In the genomic region with DNA sequence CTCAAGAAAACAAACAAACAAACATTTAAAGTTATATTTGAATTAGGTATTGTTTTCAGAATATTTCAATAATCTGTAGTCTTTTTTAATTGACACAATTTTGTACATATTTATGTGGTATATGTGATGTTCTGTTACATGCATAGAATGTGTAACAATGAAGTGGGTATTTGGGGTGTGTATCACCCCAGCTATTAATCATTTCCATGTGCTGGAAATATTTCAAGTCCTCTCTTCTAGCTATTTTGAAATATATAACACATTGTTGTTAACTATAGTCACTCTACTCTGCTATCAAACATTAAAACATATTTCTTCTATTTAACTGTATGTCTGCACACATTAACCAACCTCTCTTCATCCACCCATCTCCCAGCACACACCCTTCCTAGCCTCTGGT, we compare ENCODE assay signal across 23 cellular contexts. TPM values are rescaled to one million over a fixed set of nuclear protein-coding genes. Genes with fewer than 3 reads are reported as not detected.
DNase-seq lines count a peak whose midpoint lies in the region; ATAC-seq, FAIRE-seq and TF ChIP-seq lines count a peak whose summit lies in the region.
"Had no signal": no experiment of that assay in that cellular context is flagged by ENCODE, and none has a peak within 500 bp of the region (broad histone marks: within the 10 kb centered on the region; RNA-seq: fewer than 3 reads in every experiment).

No MANE protein-coding gene starts in this region.

- H2BK20ac ChIP-seq in H1 (ENCODE audit: low read length): 0 out of 2 replicates have a peak overlapping the region, but pooled peaks have one; percentile 48

- H2BK120ac ChIP-seq in H1 (replicated peaks; ENCODE audit: low read depth, low read length): no peak overlapping the region

- H3K79me1 ChIP-seq in H1 (ENCODE audit: low read depth, low read length): no peaks in the 10 kb centered on the region

- peak; percentile 26 for DNase-seq in GM23248
- no peak for DNase-seq in H1 (ENCODE audit: low read depth in 1 of 2, low spot score in 2 of 2)
- peak; percentile 11 for DNase-seq in fibroblast of mammary gland (ENCODE audit: low read depth)
- DNase-seq in pancreas: no peak
- DNase-seq in chondrocyte (ENCODE audit: low spot score): no peak
- DNase-seq in DMS53 treated with DMSO at 0.1 percent for 48 hours (lab: John Stamatoyannopoulos, UW; ENCODE audit: unreplicated experiment): no peak
- DNase-seq: 8988T; ACHN; AML-193; BE2C; CD4-positive, alpha-beta T cell; CD8-positive, alpha-beta memory T cell; DMS53; DND-41; GF-D8; H9; HFFc6 had no signal

- peaks cover 4% of the 10 kb centered on the region for H3K4me1 Mint-ChIP-seq in chondrocyte (ENCODE audit: low read depth)
- H3K4me1 Mint-ChIP-seq: CD8-positive, alpha-beta memory T cell had no signal

- H3K4me1 ChIP-seq in GM23248 (ENCODE audit: insufficient read depth) (no peaks in the 10 kb centered on the region), H1 (replicated peaks in 1 of 4; ENCODE audit: control insufficient read depth in 3 of 4, insufficient read depth in 4 of 4, low read length in 3 of 4) (peaks cover 2 to 9% (median 6%) of the 10 kb centered on the region in 4 experiments; a peak in 5 of 7 replicates), pancreas (no peaks in the 10 kb centered on the region)
- H3K4me1 ChIP-seq: A549; BE2C; BLaER1 treated with 17β-estradiol and CSF1 and Interleukin-3, amounts not matched to agents 10 nM and 100 nM had no signal

- TF ChIP-seq RAD21 in H1 (IDR thresholded peaks at IDR 0.05 in 1 of 2, conservative IDR thresholded peaks at IDR 0.05 in 1 of 2; ENCODE audit: low read depth in 2 of 2, low read length in 2 of 2): no peak

- no peak overlapping the region for H3K14ac ChIP-seq in H1 (ENCODE audit: insufficient read length)

- H3K27ac ChIP-seq in GM23248: no peak overlapping the region
- H3K27ac ChIP-seq in H1 (ENCODE audit: low read depth, low read length): no peak overlapping the region
- no peak overlapping the region for H3K27ac ChIP-seq in pancreas
- H3K27ac ChIP-seq: A549; BLaER1 treated with 17β-estradiol and CSF1 and Interleukin-3, amounts not matched to agents 10 nM and 100 nM had no signal

- H4K8ac ChIP-seq in H1 (ENCODE audit: extremely low read depth, insufficient read depth, low read length): no peak overlapping the region

- no peak overlapping the region for H3K9ac ChIP-seq in GM23248
- H3K9ac ChIP-seq in H1 (replicated peaks in 1 of 4; ENCODE audit: extremely low read depth in 1 of 4, low read depth in 3 of 4, low read length in 3 of 4): no peak overlapping the region
- H3K9ac ChIP-seq: BLaER1 treated with 17β-estradiol and CSF1 and Interleukin-3, amounts not matched to agents 10 nM and 100 nM had no signal

- no peak overlapping the region for H4K91ac ChIP-seq in H1 (replicated peaks; ENCODE audit: insufficient read length, low read length)

- H3K79me2 ChIP-seq in GM23248 (ENCODE audit: insufficient read depth): no peaks in the 10 kb centered on the region
- no peaks in the 10 kb centered on the region for H3K79me2 ChIP-seq in H1 (ENCODE audit: control insufficient read depth in 1 of 2, insufficient read depth in 2 of 2, low read length in 2 of 2)

- intact Hi-C loops in pancreas (cut with DNase I): no loop called here

- H3K56ac ChIP-seq in H1 (replicated peaks; ENCODE audit: insufficient read length, low read depth, low read length): no peak overlapping the region

- no peaks in the 10 kb centered on the region for H4K20me1 ChIP-seq in GM23248 (ENCODE audit: insufficient read depth)
- H4K20me1 ChIP-seq in H1 (replicated peaks in 1 of 2; ENCODE audit: control insufficient read depth in 1 of 2, insufficient read depth in 2 of 2, low read length in 2 of 2): no peaks in the 10 kb centered on the region
- H4K20me1 ChIP-seq: BLaER1 treated with 17β-estradiol and CSF1 and Interleukin-3, amounts not matched to agents 10 nM and 100 nM had no signal

- TF ChIP-seq EP300 in H1 (IDR thresholded peaks at IDR 0.05; ENCODE audit: borderline replicate concordance in 1 of 2, low read depth in 2 of 2, low read length in 2 of 2): no peak

- no peak overlapping the region for H3K4me3 Mint-ChIP-seq in chondrocyte (ENCODE audit: unreplicated experiment)
- H3K4me3 Mint-ChIP-seq: CD14-positive monocyte; CD4-positive, alpha-beta T cell; CD8-positive, alpha-beta memory T cell; H9; HFFc6 had no signal

- CTCF ChIA-PET in H1 (lab: Charles Lee; ENCODE audit: partially characterized antibody): interaction anchor here (1.7 kb wide), 1 partner anchor 18 kb away, joined by 6 read pairs; no protein-coding TSS in a partner anchor

- H3K36me3 ChIP-seq in GM23248 (ENCODE audit: low read depth): no peaks in the 10 kb centered on the region
- no peaks in the 10 kb centered on the region for H3K36me3 ChIP-seq in H1 (ENCODE audit: control insufficient read depth in 2 of 4, insufficient read depth in 4 of 4, low read length in 3 of 4)
- H3K36me3 ChIP-seq in pancreas: no peaks in the 10 kb centered on the region
- H3K36me3 ChIP-seq: BE2C; BLaER1 treated with 17β-estradiol and CSF1 and Interleukin-3, amounts not matched to agents 10 nM and 100 nM had no signal

- no peak overlapping the region for H3K27ac Mint-ChIP-seq in chondrocyte (ENCODE audit: unreplicated experiment)
- H3K27ac Mint-ChIP-seq: CD14-positive monocyte; CD4-positive, alpha-beta T cell; CD8-positive, alpha-beta memory T cell; H9; HFFc6 had no signal

- H4K5ac ChIP-seq in H1 (ENCODE audit: insufficient read length, low read depth, low read length): no peak overlapping the region

- no peak overlapping the region for H3K18ac ChIP-seq in H1 (ENCODE audit: extremely low read depth, low read length)

- POLR2A ChIA-PET in H1 (lab: Charles Lee; ENCODE audit: partially characterized antibody): no interaction called here

- H3K23me2 ChIP-seq in H1 (ENCODE audit: low read depth, low read length): no peaks in the 10 kb centered on the region

- in situ Hi-C loops in GM23248 (cut with MboI): no loop called here

- H2BK5ac ChIP-seq in H1 (ENCODE audit: low read depth, low read length): no peak overlapping the region

- H3K9me3 ChIP-seq in GM23248 (ENCODE audit: low read depth) (no peaks in the 10 kb centered on the region), H1 (ENCODE audit: insufficient read depth in 2 of 2, low read depth in 1 of 2, low read length in 1 of 2) (no peaks in the 10 kb centered on the region), pancreas (no peaks in the 10 kb centered on the region)
- H3K9me3 ChIP-seq: A549, BE2C had no signal

- H3K4ac ChIP-seq in H1 (replicated peaks; ENCODE audit: insufficient read length, low read depth, low read length): no peak overlapping the region

- no peak overlapping the region for H2AFZ ChIP-seq in GM23248
- H2AFZ ChIP-seq in H1 (ENCODE audit: low read length): no peak overlapping the region

- no peak overlapping the region for H3K4me2 ChIP-seq in GM23248 (ENCODE audit: unreplicated experiment)
- H3K4me2 ChIP-seq in H1 (ENCODE audit: insufficient read depth in 1 of 2, low read depth in 2 of 2, low read length in 2 of 2): no peak overlapping the region
- H3K4me2 ChIP-seq: A549; BLaER1 treated with 17β-estradiol and CSF1 and Interleukin-3, amounts not matched to agents 10 nM and 100 nM had no signal

- H3K23ac ChIP-seq in H1 (ENCODE audit: insufficient read length): no peak overlapping the region

- H3K36me3 Mint-ChIP-seq in chondrocyte (ENCODE audit: low read depth): no peaks in the 10 kb centered on the region
- H3K36me3 Mint-ChIP-seq: CD14-positive monocyte had no signal

- no peak overlapping the region for H2BK15ac ChIP-seq in H1 (ENCODE audit: low read length)

- FAIRE-seq in H1 (lab: Jason Lieb, UNC): no peak
- no peak for FAIRE-seq in pancreas (lab: Jason Lieb, UNC)
- FAIRE-seq: A549, D721Med, GM12891, GM18507 had no signal

- no peak overlapping the region for H2BK12ac ChIP-seq in H1 (ENCODE audit: low read depth, low read length)

- no peaks in the 10 kb centered on the region for H3K27me3 Mint-ChIP-seq in chondrocyte (ENCODE audit: low read depth)

- H3K9me3 Mint-ChIP-seq in chondrocyte (ENCODE audit: low read depth): peaks cover 5% of the 10 kb centered on the region
- H3K9me3 Mint-ChIP-seq: CD4-positive, alpha-beta T cell had no signal

- no peaks in the 10 kb centered on the region for H3K9me2 ChIP-seq in GM23248 (ENCODE audit: insufficient read depth)

- no peak for ATAC-seq in pancreas
- ATAC-seq: A549 had no signal

- no peak for TF ChIP-seq POLR2A in H1 (IDR thresholded peaks at IDR 0.05; ENCODE audit: control extremely low read depth in 1 of 2, low read depth in 2 of 2, low read length in 2 of 2)

- H3K27me3 ChIP-seq in GM23248 (replicated peaks; ENCODE audit: insufficient read depth): no peaks in the 10 kb centered on the region
- H3K27me3 ChIP-seq in H1 (replicated peaks in 1 of 4; ENCODE audit: control insufficient read depth in 3 of 4, extremely low read depth in 1 of 4, insufficient read depth in 3 of 4, low read length in 3 of 4): no peaks in the 10 kb centered on the region
- H3K27me3 ChIP-seq in pancreas: no peaks in the 10 kb centered on the region
- H3K27me3 ChIP-seq: BE2C; BLaER1 treated with 17β-estradiol and CSF1 and Interleukin-3, amounts not matched to agents 10 nM and 100 nM had no signal

- H3F3A ChIP-seq in GM23248 (ENCODE audit: insufficient read depth): no peaks in the 10 kb centered on the region

- no peak overlapping the region for H2AK5ac ChIP-seq in H1 (ENCODE audit: low read depth, low read length)

- H3K4me3 ChIP-seq in GM23248 (no peak overlapping the region), H1 (ENCODE audit: extremely low read depth in 1 of 4, insufficient read depth in 2 of 4, low read depth in 3 of 4, low read length in 4 of 4) (no peak overlapping the region), fibroblast of mammary gland (ENCODE audit: control insufficient read depth, low read depth, low read length) (no peak overlapping the region), pancreas (no peak overlapping the region)
- H3K4me3 ChIP-seq: A549; BLaER1 treated with 17β-estradiol and CSF1 and Interleukin-3, amounts not matched to agents 10 nM and 100 nM had no signal

- TF ChIP-seq CTCF in H1 (IDR thresholded peaks at IDR 0.05; ENCODE audit: control extremely low read depth in 1 of 3, insufficient read depth in 1 of 3, low read depth in 1 of 3, low read length in 3 of 3) (no peak), fibroblast of mammary gland (conservative IDR thresholded peaks at IDR 0.05; ENCODE audit: control insufficient read depth, insufficient read depth, low read depth, low read length) (no peak), pancreas (IDR thresholded peaks at IDR 0.05) (no peak), chondrocyte (IDR thresholded peaks at IDR 0.05) (no peak)

RNA-seq across cellular contexts. Expression of gene SIX1, which starts 32.0 kb away (rescaled TPM):
- total RNA-seq in GM23248 (2014; rRNA removed; shearing (Covaris generic)): 7.8 and 11.7 TPM in 2 replicates
- polyA plus RNA-seq in GM23248 (2016; fragmentation: Nextera tagmentation; extraction: Ambion mirVana) (11.4 and 12.6 TPM in 2 replicates), H1 (2011; rRNA removed) (0.03 and 0.11 TPM in 2 replicates), pancreas (under 1 TPM in 1 of 2 donors, not detected in 1; 0.08 TPM)
- 0.46 and 0.69 TPM in 2 replicates for total RNA-seq in H1 (2021; fragmentation: NEBNext Ultra II Directional; extraction: Animal tissue kit (Norgen Biotek cat#: 25700))
- polyA plus RNA-seq in H1 (2011; cell fraction: cytosol; rRNA removed): 0.09 TPM
- 0.09 TPM for polyA plus RNA-seq in H1 (2011; cell fraction: nucleus; rRNA removed)
- 0.04 to 0.16 TPM in 2 of 4 replicates, not detected in the others for polyA plus RNA-seq in H1 (2012, experiment 1 of 2)
- polyA plus RNA-seq in H1 (2012, experiment 2 of 2): 0.07 TPM
- polyA plus RNA-seq in H1 (2013, experiment 1 of 2): 0.45 TPM
- 0.48 TPM for polyA plus RNA-seq in H1 (2013, experiment 2 of 2)
- 0.17 and 0.19 TPM in 2 replicates for polyA minus RNA-seq in H1 (2011; rRNA and poly(A)+ RNA removed)
- not detected for polyA minus RNA-seq in H1 (2011; cell fraction: cytosol; rRNA and poly(A)+ RNA removed)
- 0.50 TPM for polyA minus RNA-seq in H1 (2011; cell fraction: nucleus; rRNA and poly(A)+ RNA removed)
- total RNA-seq in pancreas (under 1 TPM in 3 of 6 donors, not detected in 3; 0.06 to 0.09 (median 0.06) TPM), chondrocyte (92.0 to 204 TPM (median 94.6 TPM) in 3 replicates)
- total RNA-seq: CD4-positive, alpha-beta T cell; CD8-positive, alpha-beta memory T cell had no signal
- polyA plus RNA-seq: CD14-positive monocyte; CD8-positive, alpha-beta memory T cell had no signal

RNA-seq across cellular contexts. Expression of gene SIX4, which starts 42.9 kb away (rescaled TPM):
- total RNA-seq in GM23248 (2014; rRNA removed; shearing (Covaris generic)): 9.2 and 12.2 TPM in 2 replicates
- 1.5 TPM in 2 replicates for polyA plus RNA-seq in GM23248 (2016; fragmentation: Nextera tagmentation; extraction: Ambion mirVana)
- total RNA-seq in H1 (2021; fragmentation: NEBNext Ultra II Directional; extraction: Animal tissue kit (Norgen Biotek cat#: 25700)): 37.7 and 38.9 TPM in 2 replicates
- 9.0 and 9.6 TPM in 2 replicates for polyA plus RNA-seq in H1 (2011; rRNA removed)
- 8.9 TPM for polyA plus RNA-seq in H1 (2011; cell fraction: cytosol; rRNA removed)
- polyA plus RNA-seq in H1 (2011; cell fraction: nucleus; rRNA removed): 14.0 TPM
- 11.6 to 17.5 TPM (median 13.5 TPM) in 4 replicates for polyA plus RNA-seq in H1 (2012, experiment 1 of 2)
- polyA plus RNA-seq in H1 (2012, experiment 2 of 2): 2.0 TPM
- 14.5 TPM for polyA plus RNA-seq in H1 (2013, experiment 1 of 2)
- polyA plus RNA-seq in H1 (2013, experiment 2 of 2): 13.8 TPM
- 37.2 and 40.3 TPM in 2 replicates for polyA minus RNA-seq in H1 (2011; rRNA and poly(A)+ RNA removed)
- 20.2 TPM for polyA minus RNA-seq in H1 (2011; cell fraction: cytosol; rRNA and poly(A)+ RNA removed)
- polyA minus RNA-seq in H1 (2011; cell fraction: nucleus; rRNA and poly(A)+ RNA removed): 18.5 TPM
- total RNA-seq in pancreas: 1 to 10 TPM; 1.3 to 4.1 (median 2.4) TPM
- polyA plus RNA-seq in pancreas: under 1 TPM; 0.33 to 0.65 TPM
- total RNA-seq in chondrocyte: 26.0 to 44.9 TPM (median 26.2 TPM) in 3 replicates
- total RNA-seq: CD4-positive, alpha-beta T cell had no signal
- polyA plus RNA-seq: CD14-positive monocyte; CD8-positive, alpha-beta memory T cell had no signal

RNA-seq across cellular contexts. Expression of gene MNAT1, which starts 53.3 kb away (rescaled TPM):
- total RNA-seq in GM23248 (2014; rRNA removed; shearing (Covaris generic)): 32.5 and 53.8 TPM in 2 replicates
- polyA plus RNA-seq in GM23248 (2016; fragmentation: Nextera tagmentation; extraction: Ambion mirVana): 39.9 and 43.8 TPM in 2 replicates
- total RNA-seq in H1 (2021; fragmentation: NEBNext Ultra II Directional; extraction: Animal tissue kit (Norgen Biotek cat#: 25700)): 52.0 and 52.1 TPM in 2 replicates
- polyA plus RNA-seq in H1 (2011; rRNA removed): 19.1 and 34.7 TPM in 2 replicates
- 30.4 TPM for polyA plus RNA-seq in H1 (2011; cell fraction: cytosol; rRNA removed)
- 15.5 TPM for polyA plus RNA-seq in H1 (2011; cell fraction: nucleus; rRNA removed)
- 28.1 to 35.5 TPM (median 31.2 TPM) in 4 replicates for polyA plus RNA-seq in H1 (2012, experiment 1 of 2)
- polyA plus RNA-seq in H1 (2012, experiment 2 of 2): 2.4 TPM
- 49.7 TPM for polyA plus RNA-seq in H1 (2013, experiment 1 of 2)
- 51.1 TPM for polyA plus RNA-seq in H1 (2013, experiment 2 of 2)
- polyA minus RNA-seq in H1 (2011; rRNA and poly(A)+ RNA removed): 35.8 and 47.3 TPM in 2 replicates
- polyA minus RNA-seq in H1 (2011; cell fraction: cytosol; rRNA and poly(A)+ RNA removed): 16.8 TPM
- polyA minus RNA-seq in H1 (2011; cell fraction: nucleus; rRNA and poly(A)+ RNA removed): 60.9 TPM
- total RNA-seq in pancreas: 10 to 100 TPM in 5 of 6 donors, 1 to 10 TPM in 1; 8.0 to 15.6 (median 12.9) TPM
- 10 to 100 TPM in 1 of 2 donors, 1 to 10 TPM in 1; 6.9 to 12.2 TPM for polyA plus RNA-seq in pancreas
- 42.4 to 71.1 TPM (median 42.7 TPM) in 3 replicates for total RNA-seq in chondrocyte

Comparison
In these comparisons a context has a peak if more than half of its experiments do, and no peak if none do; other contexts are left out.
1. DNase-seq: peak in GM23248 (single experiment) and fibroblast of mammary gland (single experiment); none in H1 (0 of 2), pancreas (0 of 6), chondrocyte (single experiment) and DMS53 treated with DMSO at 0.1 percent for 48 hours (single experiment).